1 cellular context compared by ENCODE assay signal in genomic region chr19:17242431-17243208, GRCh38.
TF ChIP-seq lines count a peak whose summit lies in the region.

No MANE protein-coding gene starts in this region.

TF ChIP-seq in WTC11, 78 proteins besides CTCF, POLR2A, EP300 and RAD21 (continued from another document):
- TF ChIP-seq AFF4 (CRISPR knock-in tag; IDR thresholded peaks at IDR 0.05; ENCODE audit: borderline replicate concordance) (no peak), ZNF219 (CRISPR knock-in tag; IDR thresholded peaks at IDR 0.05; ENCODE audit: borderline replicate concordance) (no peak)
